Comparison of ENCODE assay signal across 28 cellular contexts in the genomic region with DNA sequence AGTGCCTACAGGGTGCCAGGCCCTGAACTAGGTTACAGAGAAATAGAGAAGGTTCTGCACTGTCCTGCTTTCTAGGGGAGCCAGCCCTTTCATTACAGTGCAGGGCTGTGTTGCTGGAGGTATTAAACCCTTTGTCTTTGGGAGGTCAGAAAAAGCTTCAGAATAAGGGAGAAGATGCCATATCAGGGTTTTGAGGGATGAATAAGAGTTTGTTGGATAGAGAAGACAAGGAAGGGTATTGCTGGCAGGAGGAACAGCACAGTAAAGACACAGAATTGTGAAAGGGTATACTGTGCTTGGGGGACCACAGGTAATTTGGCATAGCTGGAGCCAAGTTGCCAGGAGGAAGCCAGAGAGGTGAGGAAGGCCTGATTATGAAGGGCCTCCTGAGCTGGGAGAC. TPM values are rescaled to one million over a fixed set of nuclear protein-coding genes. Genes with fewer than 3 reads are reported as not detected.
"Had no signal": no experiment of that assay in that cellular context is flagged by ENCODE, and none has a peak within 500 bp of the region (broad histone marks: within the 10 kb centered on the region; RNA-seq: fewer than 3 reads in every experiment).

No MANE protein-coding gene starts in this region.

- H3K36me3 ChIP-seq: neural progenitor cell, ovary, right lobe of liver, sigmoid colon, stomach, thoracic aorta, thyroid gland, tibial nerve, upper lobe of left lung, vagina had no signal

- FAIRE-seq: small intestine, urothelium cell line had no signal

- H3K79me2 ChIP-seq: parathyroid adenoma had no signal

- H3K27ac ChIP-seq: neural progenitor cell, ovary, parathyroid adenoma, psoas muscle, right lobe of liver, sigmoid colon, stomach, thoracic aorta, thyroid gland, tibial nerve, upper lobe of left lung, vagina had no signal

- DNase-seq: natural killer cell; occipital lobe; ovary; psoas muscle; right cardiac atrium; right lobe of liver; sigmoid colon; small intestine; stimulated activated CD4-positive, alpha-beta T cell treated with anti-CD3 and anti-CD28 coated beads, Interleukin-15, amount 100 ng/mL, for 24 hours; stimulated activated CD4-positive, alpha-beta T cell treated with anti-CD3 and anti-CD28 coated beads, Interleukin-2, amount 100 ng/mL, for 24 hours; stimulated activated CD4-positive, alpha-beta T cell treated with anti-CD3 and anti-CD28 coated beads, Interleukin-2, amount 100 ng/mL, for 48 hours; stimulated activated CD4-positive, alpha-beta T cell treated with anti-CD3 and anti-CD28 coated beads, Interleukin-4, amount 100 ng/mL, for 24 hours; stimulated activated naive B cell treated with anti-CD40 and anti-IgM and Interleukin-4, amounts not matched to agents 10 μg/mL and 1 μg/mL and 100 μg/mL, for 72 hours; stimulated activated naive CD4-positive, alpha-beta T cell treated with Interleukin-2 at 50 U/mL for 16 hours; stomach; thyroid gland; trophoblast cell; upper lobe of left lung had no signal

- ATAC-seq: natural killer cell; psoas muscle; right cardiac atrium; right lobe of liver; stimulated activated effector memory CD8-positive, alpha-beta T cell treated with anti-CD3 and anti-CD28 coated beads, Interleukin-12 subunit alpha, Interleukin-12 subunit beta, amount 100 ng/mL, for 72 hours; stimulated activated naive B cell treated with anti-CD40 and anti-IgM and Interleukin-4, amounts not matched to agents 10 μg/mL and 1 μg/mL and 100 μg/mL, for 72 hours had no signal

- H3K4me2 ChIP-seq: neural progenitor cell had no signal

- H3K9ac ChIP-seq: neural progenitor cell, parathyroid adenoma had no signal

- H2AFZ ChIP-seq: neural progenitor cell, parathyroid adenoma had no signal

- H3K4me1 ChIP-seq: neural progenitor cell, psoas muscle, right lobe of liver, sigmoid colon, stomach, thyroid gland, tibial nerve, upper lobe of left lung, vagina had no signal

- H3K9me3 ChIP-seq: ovary, psoas muscle, right lobe of liver, sigmoid colon, stomach, thoracic aorta, thyroid gland, tibial nerve, upper lobe of left lung, vagina had no signal

- H3K4me3 ChIP-seq: neural progenitor cell, ovary, psoas muscle, right lobe of liver, sigmoid colon, stomach, thoracic aorta, thyroid gland, tibial nerve, upper lobe of left lung, vagina had no signal

- H3K27me3 ChIP-seq: ovary, thyroid gland, upper lobe of left lung, vagina had no signal

RNA-seq across cellular contexts. Expression of gene NOX5, which starts 23.0 kb away (rescaled TPM):
- total RNA-seq: progenitor cell of endocrine pancreas, temporal lobe had no signal
- polyA plus RNA-seq: neural cell had no signal
